Comparison of ENCODE assay signal across 12 cellular contexts in genomic region chr16:87368029-87368765, GRCh38. TPM values are rescaled to one million over a fixed set of nuclear protein-coding genes. Genes with fewer than 3 reads are reported as not detected.
DNase-seq lines count a peak whose midpoint lies in the region; ATAC-seq and TF ChIP-seq lines count a peak whose summit lies in the region.
"Had no signal": no experiment of that assay in that cellular context is flagged by ENCODE, and none has a peak within 500 bp of the region (broad histone marks: within the 10 kb centered on the region; RNA-seq: fewer than 3 reads in every experiment).

No MANE protein-coding gene starts in this region.

- peaks cover 35% of the 10 kb centered on the region for H3K36me3 Mint-ChIP-seq in CD4-positive, alpha-beta T cell (ENCODE audit: low read depth)
- peaks cover 28% of the 10 kb centered on the region for H3K36me3 Mint-ChIP-seq in activated T-helper 17 cell treated with anti-CD3 and anti-CD28 coated beads, Interleukin-2, amount 50 U/mL, for 72 hours (ENCODE audit: low read depth)

- H3K4me3 Mint-ChIP-seq in CD4-positive, alpha-beta T cell, result no peak overlapping the region
- no peak overlapping the region for H3K4me3 Mint-ChIP-seq in activated T-helper 17 cell treated with anti-CD3 and anti-CD28 coated beads, Interleukin-2, amount 50 U/mL, for 72 hours

- H3K36me3 ChIP-seq in lower lobe of right lung (no peaks in the 10 kb centered on the region), BE2C (no peaks in the 10 kb centered on the region; the same call in 1 of the 2 replicates)

- TF ChIP-seq CTCF in CD4-positive, alpha-beta T cell (IDR thresholded peaks at IDR 0.05), result no peak
- TF ChIP-seq CTCF in lower lobe of right lung (IDR thresholded peaks at IDR 0.05) (no peak), BE2C (IDR thresholded peaks at IDR 0.05; ENCODE audit: low read depth, low read length) (no peak)

- H3K9me3 ChIP-seq in CD4-positive, alpha-beta T cell (ENCODE audit: control insufficient read depth, low read length), result no peaks in the 10 kb centered on the region
- no peaks in the 10 kb centered on the region for H3K9me3 ChIP-seq in lower lobe of right lung
- no peaks in the 10 kb centered on the region for H3K9me3 ChIP-seq in BE2C
- H3K9me3 ChIP-seq: ascending aorta had no signal

- intact Hi-C loops in CD4-positive, alpha-beta T cell (cut with DNase I, micrococcal nuclease), result no loop called here
- intact Hi-C loops in lower lobe of right lung (cut with DNase I), result no loop called here

- DNase-seq in CD4-positive, alpha-beta T cell, result no peak
- DNase-seq in NOMO-1 treated with DMSO at 0.1 percent for 48 hours (lab: John Stamatoyannopoulos, UW; ENCODE audit: unreplicated experiment), result peak; percentile 96
- peak; percentile 15 for DNase-seq in lower lobe of right lung
- no peak for DNase-seq in NCI-H2081 (lab: John Stamatoyannopoulos, UW)
- DNase-seq in BE2C, result no peak
- no peak for DNase-seq in ACHN
- DNase-seq in stimulated activated naive CD4-positive, alpha-beta T cell treated with Interleukin-2 at 50 U/mL for 16 hours (lab: John Stamatoyannopoulos, UW), result no peak
- DNase-seq: NCI-H1048, NCI-H2227 treated with DMSO at 0.1 percent for 48 hours had no signal

- POLR2A ChIA-PET in CD4-positive, alpha-beta T cell (lab: Charles Lee), result no interaction called here

- H3K4me3 ChIP-seq in lower lobe of right lung (no peak overlapping the region), BE2C (ENCODE audit: low read depth, low read length) (no peak overlapping the region; the same call in 1 of the 2 replicates)
- H3K4me3 ChIP-seq: ascending aorta had no signal

- no peak for ATAC-seq in CD4-positive, alpha-beta T cell (ENCODE audit: poor library complexity)
- ATAC-seq in activated T-helper 17 cell treated with anti-CD3 and anti-CD28 coated beads, Interleukin-2, amount 50 U/mL, for 72 hours (replicated peaks), result no peak
- no peak for ATAC-seq in lower lobe of right lung

- CTCF ChIA-PET in CD4-positive, alpha-beta T cell (lab: Charles Lee), result no interaction called here

- peaks cover 39% of the 10 kb centered on the region for H3K4me1 Mint-ChIP-seq in CD4-positive, alpha-beta T cell (ENCODE audit: low read depth)
- peaks cover 30% of the 10 kb centered on the region for H3K4me1 Mint-ChIP-seq in activated T-helper 17 cell treated with anti-CD3 and anti-CD28 coated beads, Interleukin-2, amount 50 U/mL, for 72 hours

- H3K9me3 Mint-ChIP-seq in CD4-positive, alpha-beta T cell, result no peaks in the 10 kb centered on the region
- H3K9me3 Mint-ChIP-seq in activated T-helper 17 cell treated with anti-CD3 and anti-CD28 coated beads, Interleukin-2, amount 50 U/mL, for 72 hours, result no peaks in the 10 kb centered on the region

- in situ Hi-C loops in ACHN (cut with HindIII; ENCODE audit: low pct_ligation_motif_present, low pct_unique_long_range_greater_than_20kb, low sequenced_read_pairs), result no loop called here

- H3K27me3 Mint-ChIP-seq in CD4-positive, alpha-beta T cell, result no peaks in the 10 kb centered on the region
- no peaks in the 10 kb centered on the region for H3K27me3 Mint-ChIP-seq in activated T-helper 17 cell treated with anti-CD3 and anti-CD28 coated beads, Interleukin-2, amount 50 U/mL, for 72 hours

- H3K27me3 ChIP-seq in CD4-positive, alpha-beta T cell (ENCODE audit: control insufficient read depth, insufficient read depth, low read length), result no peaks in the 10 kb centered on the region
- no peaks in the 10 kb centered on the region for H3K27me3 ChIP-seq in lower lobe of right lung (ENCODE audit: low read depth)
- H3K27me3 ChIP-seq in BE2C, result no peaks in the 10 kb centered on the region
- H3K27me3 ChIP-seq: ascending aorta had no signal

- peak overlapping the region; percentile 53 for H3K27ac Mint-ChIP-seq in CD4-positive, alpha-beta T cell
- H3K27ac Mint-ChIP-seq in activated T-helper 17 cell treated with anti-CD3 and anti-CD28 coated beads, Interleukin-2, amount 50 U/mL, for 72 hours, result peak overlapping the region; percentile 29

- peaks cover 44% of the 10 kb centered on the region for H3K4me1 ChIP-seq in lower lobe of right lung
- peaks cover 47% of the 10 kb centered on the region for H3K4me1 ChIP-seq in BE2C

- no peak overlapping the region for H3K27ac ChIP-seq in CD4-positive, alpha-beta T cell (ENCODE audit: low read depth, low read length)
- H3K27ac ChIP-seq in lower lobe of right lung, result no peak overlapping the region
- H3K27ac ChIP-seq: ascending aorta, VCaP had no signal

RNA-seq across cellular contexts. Expression of gene FBXO31, which starts 15.4 kb away (rescaled TPM):
- 10 to 100 TPM; 35.7 to 38.9 TPM for total RNA-seq in CD4-positive, alpha-beta T cell
- total RNA-seq in activated T-helper 17 cell treated with anti-CD3 and anti-CD28 coated beads, Interleukin-2, amount 50 U/mL, for 72 hours, result 10 to 100 TPM; 21.9 to 29.1 TPM
- total RNA-seq in lower lobe of right lung, result 26.2 TPM
- polyA plus RNA-seq in BE2C (2012; ENCODE audit: insufficient read depth, insufficient read length, low read depth), result 36.7 TPM

RNA-seq across cellular contexts. Expression of gene MAP1LC3B, which starts 23.9 kb away (rescaled TPM):
- 10 to 100 TPM; 92.4 to 96.6 TPM for total RNA-seq in CD4-positive, alpha-beta T cell
- total RNA-seq in activated T-helper 17 cell treated with anti-CD3 and anti-CD28 coated beads, Interleukin-2, amount 50 U/mL, for 72 hours, result 10 to 100 TPM; 57.3 to 69.1 TPM
- total RNA-seq in lower lobe of right lung, result 64.5 TPM
- 64.2 TPM for polyA plus RNA-seq in BE2C (2012; ENCODE audit: insufficient read depth, insufficient read length, low read depth)

RNA-seq across cellular contexts. Expression of gene C16orf95, which starts 51.0 kb away (rescaled TPM):
- total RNA-seq in CD4-positive, alpha-beta T cell, result 1 to 10 TPM in 1 of 2 experiments, under 1 TPM in 1; 0.74 to 1.2 TPM
- 1 to 10 TPM; 6.2 to 8.2 TPM for total RNA-seq in activated T-helper 17 cell treated with anti-CD3 and anti-CD28 coated beads, Interleukin-2, amount 50 U/mL, for 72 hours
- total RNA-seq in lower lobe of right lung, result 3.0 TPM
- polyA plus RNA-seq in BE2C (2012; ENCODE audit: insufficient read depth, insufficient read length, low read depth), result 3.1 TPM
- total RNA-seq: ascending aorta had no signal

Comparison
In these comparisons a context has a peak if more than half of its experiments do, and no peak if none do; other contexts are left out.
1. DNase-seq: peak in NOMO-1 treated with DMSO at 0.1 percent for 48 hours (single experiment) and lower lobe of right lung (single experiment); none in CD4-positive, alpha-beta T cell (0 of 10), NCI-H2081 (0 of 2), BE2C (single experiment), ACHN (single experiment) and stimulated activated naive CD4-positive, alpha-beta T cell treated with Interleukin-2 at 50 U/mL for 16 hours (single experiment).